Comparison of ENCODE assay signal across 8 cellular contexts in genomic region chr5:93010037-93010436, GRCh38.
"Had no signal": no experiment of that assay in that cellular context is flagged by ENCODE, and none has a peak within 500 bp of the region (broad histone marks: within the 10 kb centered on the region; RNA-seq: fewer than 3 reads in every experiment).

No MANE protein-coding gene starts in this region.

- DNase-seq: IMR-90, KBM-7, KG1 had no signal

- H3K27ac Mint-ChIP-seq: IgD-negative memory B cell had no signal

- FAIRE-seq: HepG2, HTR-8/SVneo, K562 had no signal

- H3K4me1 Mint-ChIP-seq: IgD-negative memory B cell had no signal

- H3K4me3 ChIP-seq: K562 had no signal

- H3K27ac ChIP-seq: HL-60 had no signal

- ATAC-seq: HepG2, K562 had no signal

- H3K4me3 Mint-ChIP-seq: IgD-negative memory B cell had no signal

- H3K27me3 Mint-ChIP-seq: IgD-negative memory B cell had no signal

- H3K36me3 Mint-ChIP-seq: IgD-negative memory B cell had no signal
